Comparison of ENCODE assay signal across 9 cellular contexts in genomic region chr6:109010703-109011102, GRCh38.
DNase-seq lines count a peak whose midpoint lies in the region; ATAC-seq and TF ChIP-seq lines count a peak whose summit lies in the region.
"Had no signal": no experiment of that assay in that cellular context is flagged by ENCODE, and none has a peak within 500 bp of the region (broad histone marks: within the 10 kb centered on the region; RNA-seq: fewer than 3 reads in every experiment).

No MANE protein-coding gene starts in this region.

- H3K79me2 ChIP-seq in DOHH2 (ENCODE audit: control insufficient read depth, low read length) (no peaks in the 10 kb centered on the region; the same call in 1 of the 2 replicates), parathyroid adenoma (peaks cover 32% of the 10 kb centered on the region)

- H3K36me3 ChIP-seq in DOHH2 (ENCODE audit: control insufficient read depth, low read length) (no peaks in the 10 kb centered on the region), parathyroid adenoma (ENCODE audit: control insufficient read depth, insufficient read depth, low read length) (no peaks in the 10 kb centered on the region)

- H3K27me3 ChIP-seq in DOHH2 (ENCODE audit: control insufficient read depth, low read length) (no peaks in the 10 kb centered on the region), parathyroid adenoma (ENCODE audit: control insufficient read depth, insufficient read depth, low read length) (no peaks in the 10 kb centered on the region)

- peak overlapping the region; percentile 86 for H3K4me3 ChIP-seq in DOHH2 (ENCODE audit: low read length)
- H3K4me3 ChIP-seq in parathyroid adenoma (ENCODE audit: low read depth, low read length): peak overlapping the region; percentile 78

- H3K9ac ChIP-seq in parathyroid adenoma: no peak overlapping the region

- TF ChIP-seq CTCF in DOHH2 (IDR thresholded peaks at IDR 0.05; ENCODE audit: low read depth, low read length, poor library complexity, severe bottlenecking) (no peak), parathyroid adenoma (IDR thresholded peaks at IDR 0.05) (no peak)

- H3K9me2 ChIP-seq in DOHH2 (replicated peaks; ENCODE audit: control insufficient read depth, low read length): no peaks in the 10 kb centered on the region

- ATAC-seq in HG02852 (IDR thresholded peaks at IDR 0.05; ENCODE audit: unreplicated experiment) (no peak), HG03378 (IDR thresholded peaks at IDR 0.05; ENCODE audit: unreplicated experiment) (no peak), HG02588 (IDR thresholded peaks at IDR 0.05; ENCODE audit: unreplicated experiment) (no peak)

- peak overlapping the region; percentile 89 for H3K4me2 ChIP-seq in DOHH2 (ENCODE audit: low read length)
- H3K4me2 ChIP-seq in parathyroid adenoma (ENCODE audit: low read length): peak overlapping the region; percentile 79

- H3K4me1 ChIP-seq in DOHH2 (ENCODE audit: control insufficient read depth, low read length) (peaks cover 62% of the 10 kb centered on the region), parathyroid adenoma (peaks cover 45% of the 10 kb centered on the region)

- H3K9me3 ChIP-seq in DOHH2 (ENCODE audit: control insufficient read depth, insufficient read depth, low read length) (no peaks in the 10 kb centered on the region), parathyroid adenoma (ENCODE audit: control insufficient read depth, low read length) (no peaks in the 10 kb centered on the region)

- H3F3A ChIP-seq in DOHH2 (ENCODE audit: control insufficient read depth, insufficient read depth): peaks cover 12% of the 10 kb centered on the region

- no peak overlapping the region for H2AFZ ChIP-seq in parathyroid adenoma

- H3K27ac ChIP-seq in DOHH2 (ENCODE audit: low read depth, low read length) (no peak overlapping the region), parathyroid adenoma (peak overlapping the region; percentile 95)

- DNase-seq in NCI-H146 treated with DMSO at 0.1 percent for 48 hours (lab: John Stamatoyannopoulos, UW; ENCODE audit: unreplicated experiment) (peak; percentile 27), cerebellar cortex (ENCODE audit: low spot score) (peak; percentile 54), mesenteric fat pad (ENCODE audit: low spot score) (no peak)
- DNase-seq: NCI-H187 treated with DMSO at 0.1 percent for 48 hours had no signal

- no peaks in the 10 kb centered on the region for H4K20me1 ChIP-seq in DOHH2 (ENCODE audit: control insufficient read depth, insufficient read depth, low read depth, low read length)
